Comparison of ENCODE assay signal across 7 cellular contexts in genomic region chrX:71536285-71536684, GRCh38. TPM values are rescaled to one million over a fixed set of nuclear protein-coding genes. Genes with fewer than 3 reads are reported as not detected.
A peak's percentile ranks its signal among the peaks of the same experiment; 100 is the strongest.
DNase-seq lines count a peak whose midpoint lies in the region; ATAC-seq and TF ChIP-seq lines count a peak whose summit lies in the region.

No MANE protein-coding gene starts in this region.

- H3K36me3 ChIP-seq in PC-3 (ENCODE audit: low read depth, low read length) (peaks cover 27% of the 10 kb centered on the region), tibial nerve (no peaks in the 10 kb centered on the region)

- H2AFZ ChIP-seq in PC-3 (ENCODE audit: low read length): no peak overlapping the region

- ATAC-seq in PC-3: no peak
- ATAC-seq in GM19397 (IDR thresholded peaks at IDR 0.05; ENCODE audit: unreplicated experiment): no peak
- no peak for ATAC-seq in esophagus mucosa

- DNase-seq in GM12865 (ENCODE audit: low read depth) (peak; percentile 31), PC-3 (no peak), endothelial cell (ENCODE audit: low spot score) (no peak), tibial nerve (ENCODE audit: low spot score in 2 of 2) (no peak)
- DNase-seq in stimulated activated CD4-positive, alpha-beta T cell treated with anti-CD3 and anti-CD28 coated beads, Interleukin-1b, Interleukin-23, amount 100 ng/mL, for 48 hours: peak; percentile 43

- H3K9me3 ChIP-seq in PC-3 (ENCODE audit: low read length) (no peaks in the 10 kb centered on the region), tibial nerve (no peaks in the 10 kb centered on the region)

- H3K4me1 Mint-ChIP-seq in endothelial cell (ENCODE audit: unreplicated experiment): peaks cover 9% of the 10 kb centered on the region

- peak overlapping the region; percentile 24 for H3K27ac Mint-ChIP-seq in endothelial cell (ENCODE audit: unreplicated experiment)

- peaks cover 84% of the 10 kb centered on the region for H3K79me2 ChIP-seq in PC-3 (ENCODE audit: low read length)

- no TSS peak for BruUV-seq in PC-3 (replicated peaks; lab: Mats Ljungman, UMichigan)

- no peak for TF ChIP-seq EP300 in tibial nerve (IDR thresholded peaks at IDR 0.05)

- H3K4me3 Mint-ChIP-seq in endothelial cell (ENCODE audit: unreplicated experiment): peak overlapping the region; percentile 76

- H3K4me3 ChIP-seq in GM12865 (ENCODE audit: low read depth, low read length): peak overlapping the region; percentile 85
- H3K4me3 ChIP-seq in PC-3 (ENCODE audit: low read length): peak overlapping the region; percentile 90
- peak overlapping the region in 2 of 4 donors; percentile 17 to 18 for H3K4me3 ChIP-seq in tibial nerve

- no peak overlapping the region for H3K27ac ChIP-seq in PC-3 (ENCODE audit: low read length)
- peak overlapping the region in 2 of 4 donors; percentile 29 to 56 for H3K27ac ChIP-seq in tibial nerve

- intact Hi-C loops in PC-3 (cut with micrococcal nuclease): no loop called here

- POLR2A ChIA-PET in PC-3 (lab: Charles Lee; ENCODE audit: unreplicated experiment): no interaction called here

- H3K27me3 ChIP-seq in PC-3 (ENCODE audit: low read length): no peaks in the 10 kb centered on the region
- H3K27me3 ChIP-seq in tibial nerve: no peaks in the 10 kb centered on the region

- H3K4me1 ChIP-seq in PC-3 (ENCODE audit: insufficient read depth, low read length) (peaks cover 47% of the 10 kb centered on the region), tibial nerve (peaks cover 0 to 38% (median 8%) of the 10 kb centered on the region in 4 donors)

- WGBS in tibial nerve, 2 donors: 8 to 34% methylated on average over 5 of the region's 5 CpGs

- TF ChIP-seq CTCF in GM12865 (IDR thresholded peaks at IDR 0.05; ENCODE audit: insufficient read depth, low read depth, low read length, missing control alignments): no peak
- TF ChIP-seq CTCF in PC-3 (conservative IDR thresholded peaks at IDR 0.05; ENCODE audit: low read depth, low read length): no peak
- no peak for TF ChIP-seq CTCF in endothelial cell (IDR thresholded peaks at IDR 0.05; ENCODE audit: unreplicated experiment)
- TF ChIP-seq CTCF in tibial nerve (IDR thresholded peaks at IDR 0.05): no peak

- TF ChIP-seq POLR2A in tibial nerve (IDR thresholded peaks at IDR 0.05): no peak

- peaks cover 73% of the 10 kb centered on the region for H4K20me1 ChIP-seq in PC-3 (ENCODE audit: low read length)

- H3K9me2 ChIP-seq in PC-3 (replicated peaks; ENCODE audit: low read length): no peaks in the 10 kb centered on the region

- peak overlapping the region; percentile 93; the same call in 1 of the 2 replicates for H3K9ac ChIP-seq in PC-3 (ENCODE audit: low read length)

- no peaks in the 10 kb centered on the region for H3K9me3 Mint-ChIP-seq in endothelial cell (ENCODE audit: unreplicated experiment)

- peaks cover 3% of the 10 kb centered on the region for H3K36me3 Mint-ChIP-seq in endothelial cell (ENCODE audit: low read depth, unreplicated experiment)

- peaks cover 3% of the 10 kb centered on the region for H3K27me3 Mint-ChIP-seq in endothelial cell (ENCODE audit: unreplicated experiment)

- peaks cover 4% of the 10 kb centered on the region for H3F3A ChIP-seq in PC-3 (ENCODE audit: low read length, unreplicated experiment)

- CTCF ChIA-PET in PC-3 (lab: Charles Lee): no interaction called here

- H3K4me2 ChIP-seq in PC-3 (ENCODE audit: low read length): peak overlapping the region; percentile 96

RNA-seq across cellular contexts. Expression of gene OGT, which starts 3.4 kb away (rescaled TPM):
- total RNA-seq in PC-3 (2014; rRNA removed) (94.2 and 99.8 TPM in 2 replicates), endothelial cell (ENCODE audit: unreplicated experiment) (139 TPM), tibial nerve (100 to 1,000 TPM; 175 to 256 (median 231) TPM), esophagus mucosa (61.7 TPM)

RNA-seq across cellular contexts. Expression of gene GCNA, which starts 42.0 kb away (rescaled TPM):
- total RNA-seq in PC-3 (2014; rRNA removed): 1.6 and 2.9 TPM in 2 replicates
- total RNA-seq in endothelial cell (ENCODE audit: unreplicated experiment): 3.0 TPM
- total RNA-seq in tibial nerve: 10 to 100 TPM in 2 of 4 donors, 1 to 10 TPM in 2; 2.8 to 12.9 (median 8.8) TPM
- total RNA-seq in esophagus mucosa: 0.68 TPM

Comparison
In these comparisons a context has a peak if more than half of its experiments do, and no peak if none do; other contexts are left out.
1. DNase-seq: peak in GM12865 (single experiment) and stimulated activated CD4-positive, alpha-beta T cell treated with anti-CD3 and anti-CD28 coated beads, Interleukin-1b, Interleukin-23, amount 100 ng/mL, for 48 hours (single experiment); none in PC-3 (single experiment), endothelial cell (single experiment) and tibial nerve (0 of 2).